9 cellular contexts compared by ENCODE assay signal in genomic region chr7:100434297-100435144, GRCh38. TPM values are rescaled to one million over a fixed set of nuclear protein-coding genes. Genes with fewer than 3 reads are reported as not detected.
DNase-seq lines count a peak whose midpoint lies in the region; ATAC-seq and TF ChIP-seq lines count a peak whose summit lies in the region.
"Had no signal": no experiment of that assay in that cellular context is flagged by ENCODE, and none has a peak within 500 bp of the region (broad histone marks: within the 10 kb centered on the region; RNA-seq: fewer than 3 reads in every experiment).

No MANE protein-coding gene starts in this region.

- H3K79me2 ChIP-seq in MM.1S (ENCODE audit: low read length) = peaks cover 63% of the 10 kb centered on the region

- H3K36me3 Mint-ChIP-seq in CD4-positive, alpha-beta memory T cell = peaks cover 12 to 51% of the 10 kb centered on the region in 2 donors
- peaks cover 36% of the 10 kb centered on the region for H3K36me3 Mint-ChIP-seq in nephron progenitor cell (ENCODE audit: low read depth)

- H3K4me3 Mint-ChIP-seq in CD4-positive, alpha-beta memory T cell = peak overlapping the region; percentile 85 to 91 (median 90)
- H3K4me3 Mint-ChIP-seq in nephron progenitor cell = peak overlapping the region; percentile 88

- no peak for TF ChIP-seq CTCF in MM.1S (IDR thresholded peaks at IDR 0.05; ENCODE audit: low read length)
- no peak for TF ChIP-seq CTCF in nephron progenitor cell (IDR thresholded peaks at IDR 0.05)

- peak overlapping the region; percentile 81 to 99 (median 94) for H3K27ac Mint-ChIP-seq in CD4-positive, alpha-beta memory T cell
- H3K27ac Mint-ChIP-seq in nephron progenitor cell = peak overlapping the region; percentile 63

- H4K20me1 ChIP-seq in MM.1S (ENCODE audit: insufficient read depth, low read length) = no peaks in the 10 kb centered on the region

- peaks cover 48% of the 10 kb centered on the region for H3F3A ChIP-seq in MM.1S (ENCODE audit: insufficient read depth, low read length)

- no peak for DNase-seq in CD4-positive, alpha-beta memory T cell
- DNase-seq in MM.1S = no peak
- DNase-seq in nephron progenitor cell = no peak
- DNase-seq in HuH-7 (ENCODE audit: low spot score) = no peak
- DNase-seq in GM19240 (ENCODE audit: insufficient read length, low spot score) = no peak
- DNase-seq: SIG-M5 had no signal

- peaks cover 0 to 4% (median 0%) of the 10 kb centered on the region in 8 donors for H3K9me3 Mint-ChIP-seq in CD4-positive, alpha-beta memory T cell
- H3K9me3 Mint-ChIP-seq in nephron progenitor cell = no peaks in the 10 kb centered on the region

- no peaks in the 10 kb centered on the region for H3K27me3 Mint-ChIP-seq in CD4-positive, alpha-beta memory T cell
- H3K27me3 Mint-ChIP-seq in nephron progenitor cell (ENCODE audit: low read depth, poor library complexity) = no peaks in the 10 kb centered on the region

- peak overlapping the region; percentile 87 for H3K4me2 ChIP-seq in MM.1S (ENCODE audit: low read depth, low read length)

- intact Hi-C loops in CD4-positive, alpha-beta memory T cell (cut with micrococcal nuclease) = no loop called here

- H3K27ac ChIP-seq in CD4-positive, alpha-beta memory T cell (ENCODE audit: low read depth, low read length) = peak overlapping the region; percentile 92
- H3K27ac ChIP-seq in MM.1S (ENCODE audit: low read length) (peak overlapping the region; percentile 94; the same call in 1 of the 2 replicates), duodenal mucosa (ENCODE audit: low read depth, low read length) (no peak overlapping the region)

- H2AFZ ChIP-seq in MM.1S (ENCODE audit: low read length) = no peak overlapping the region

- peaks cover 26 to 64% (median 44%) of the 10 kb centered on the region in 4 donors for H3K4me1 Mint-ChIP-seq in CD4-positive, alpha-beta memory T cell
- peaks cover 56% of the 10 kb centered on the region for H3K4me1 Mint-ChIP-seq in nephron progenitor cell

- peaks cover 22% of the 10 kb centered on the region for H3K36me3 ChIP-seq in CD4-positive, alpha-beta memory T cell (ENCODE audit: insufficient read depth, low read length)
- H3K36me3 ChIP-seq in MM.1S (replicated peaks; ENCODE audit: insufficient read depth, low read length) (peaks cover 11% of the 10 kb centered on the region; the same call in 1 of the 2 replicates), duodenal mucosa (ENCODE audit: control insufficient read depth in 1 of 2, insufficient read depth in 2 of 2, low read length in 2 of 2) (peaks cover 16 to 31% of the 10 kb centered on the region in 2 donors)

- POLR2A ChIA-PET in CD4-positive, alpha-beta memory T cell (lab: Charles Lee; ENCODE audit: partially characterized antibody) = interaction anchor here (1.1 to 7.0 kb wide), 9 partner anchors 16 to 286 kb away, joined by 3 to 74 read pairs (median 6); partner anchors contain the start of genes FBXO24, LAMTOR4, LRCH4 and MOSPD3

- CTCF ChIA-PET in CD4-positive, alpha-beta memory T cell (lab: Charles Lee; ENCODE audit: partially characterized antibody) = interaction anchor here (0.6 to 2.7 kb wide), 6 partner anchors 16 to 301 kb away, joined by 3 to 8 read pairs (median 4); partner anchors contain the start of genes FBXO24 and LRCH4

- H3K4me3 ChIP-seq in CD4-positive, alpha-beta memory T cell (ENCODE audit: low read length in 2 of 2) = peak overlapping the region; percentile 78 to 95
- H3K4me3 ChIP-seq in MM.1S (ENCODE audit: low read length) = peak overlapping the region; percentile 99
- H3K4me3 ChIP-seq in duodenal mucosa (ENCODE audit: low read depth in 1 of 2, low read length in 2 of 2) = peak overlapping the region; percentile 87 to 92

- peaks cover 54% of the 10 kb centered on the region for H3K4me1 ChIP-seq in CD4-positive, alpha-beta memory T cell (ENCODE audit: insufficient read depth, low read length)
- H3K4me1 ChIP-seq in MM.1S (ENCODE audit: low read length) (peaks cover 19% of the 10 kb centered on the region; the same call in 1 of the 2 replicates), duodenal mucosa (ENCODE audit: control insufficient read depth in 1 of 2, insufficient read depth in 2 of 2, low read length in 2 of 2) (peaks cover 35 to 39% of the 10 kb centered on the region in 2 donors)

- H3K9me2 ChIP-seq in MM.1S (replicated peaks; ENCODE audit: insufficient read depth, low read length) = no peaks in the 10 kb centered on the region

- H3K9me3 ChIP-seq in CD4-positive, alpha-beta memory T cell (ENCODE audit: control insufficient read depth in 1 of 2, low read length in 2 of 2) = no peaks in the 10 kb centered on the region
- H3K9me3 ChIP-seq in MM.1S (replicated peaks; ENCODE audit: insufficient read depth, low read length) (no peaks in the 10 kb centered on the region), duodenal mucosa (ENCODE audit: control insufficient read depth in 1 of 2, low read length in 2 of 2) (no peaks in the 10 kb centered on the region)

- H3K9ac ChIP-seq in MM.1S (ENCODE audit: low read length) = peak overlapping the region; percentile 98; the same call in 1 of the 2 replicates
- peak overlapping the region; percentile 83 to 96 for H3K9ac ChIP-seq in duodenal mucosa (ENCODE audit: low read depth in 1 of 2, low read length in 2 of 2)

- H3K27me3 ChIP-seq in CD4-positive, alpha-beta memory T cell (ENCODE audit: insufficient read depth, low read length) = no peaks in the 10 kb centered on the region
- H3K27me3 ChIP-seq in MM.1S (replicated peaks; ENCODE audit: insufficient read depth, low read length) = no peaks in the 10 kb centered on the region
- H3K27me3 ChIP-seq in duodenal mucosa (ENCODE audit: control insufficient read depth in 1 of 2, insufficient read depth in 2 of 2, low read length in 2 of 2) = no peaks in the 10 kb centered on the region

- ATAC-seq in GM18873 (IDR thresholded peaks at IDR 0.05; ENCODE audit: low FRiP score, unreplicated experiment) (no peak), HG02798 (IDR thresholded peaks at IDR 0.05; ENCODE audit: poor library complexity, unreplicated experiment) (no peak)

RNA-seq across cellular contexts. Expression of gene PPP1R35, which starts 1.8 kb away (rescaled TPM):
- total RNA-seq in CD4-positive, alpha-beta memory T cell = 10 to 100 TPM; 77.7 to 83.8 TPM
- polyA plus RNA-seq in CD4-positive, alpha-beta memory T cell = 10 to 100 TPM; 28.6 to 49.7 TPM

RNA-seq across cellular contexts. Expression of gene MEPCE, which starts 4.9 kb away (rescaled TPM):
- 10 to 100 TPM; 57.3 to 58.8 TPM for total RNA-seq in CD4-positive, alpha-beta memory T cell
- 10 to 100 TPM in 1 of 2 donors, 1 to 10 TPM in 1; 7.9 to 11.8 TPM for polyA plus RNA-seq in CD4-positive, alpha-beta memory T cell

RNA-seq across cellular contexts. Expression of gene ZCWPW1, which starts 6.0 kb away (rescaled TPM):
- 10 to 100 TPM; 10.1 to 12.4 TPM for total RNA-seq in CD4-positive, alpha-beta memory T cell
- 1 to 10 TPM; 5.0 to 6.1 TPM for polyA plus RNA-seq in CD4-positive, alpha-beta memory T cell

RNA-seq across cellular contexts. Expression of gene SPACDR, which starts 29.5 kb away (rescaled TPM):
- 1 to 10 TPM; 4.6 to 5.7 TPM for total RNA-seq in CD4-positive, alpha-beta memory T cell
- polyA plus RNA-seq in CD4-positive, alpha-beta memory T cell = under 1 TPM; 0.26 to 0.34 TPM

RNA-seq across cellular contexts. Expression of gene TSC22D4, which starts 44.5 kb away (rescaled TPM):
- total RNA-seq in CD4-positive, alpha-beta memory T cell = 100 to 1,000 TPM; 144 to 154 TPM
- polyA plus RNA-seq in CD4-positive, alpha-beta memory T cell = 10 to 100 TPM; 30.0 to 34.5 TPM
